In the genomic region with DNA sequence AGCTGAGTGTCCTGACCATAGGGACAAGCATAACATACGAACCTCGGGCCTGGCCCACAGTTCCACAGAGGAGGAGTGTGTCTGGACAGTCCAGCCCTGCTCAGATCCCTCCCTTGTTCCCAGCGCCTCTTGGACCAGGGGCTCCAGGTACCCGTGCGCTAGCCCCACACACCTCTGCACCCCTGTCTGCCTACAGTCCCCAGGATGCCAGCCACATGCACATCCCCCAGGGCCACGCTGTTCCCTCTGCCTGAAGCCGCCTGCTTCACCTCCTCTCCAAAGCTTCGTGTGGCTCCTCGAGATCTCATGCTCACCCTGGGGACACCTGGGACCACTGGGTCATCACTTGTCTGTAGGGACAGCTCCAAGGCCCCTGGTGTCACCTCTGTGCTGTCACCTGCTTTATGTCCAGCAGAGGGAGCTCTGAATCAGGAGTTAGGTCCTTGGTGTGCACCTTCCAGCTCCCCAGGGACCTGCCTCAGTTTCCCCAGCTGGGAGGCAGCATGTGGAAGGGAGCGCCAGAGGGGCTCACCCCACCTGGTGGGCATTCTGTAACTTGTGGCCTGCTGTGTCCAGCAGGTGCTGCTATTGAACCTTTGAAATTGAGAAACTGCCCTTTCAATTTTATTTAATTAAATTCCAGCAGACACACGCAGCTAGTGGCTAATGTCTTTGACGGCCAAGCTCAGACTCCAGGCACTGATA, we compare ENCODE assay signal across 8 cellular contexts. TPM values are rescaled to one million over a fixed set of nuclear protein-coding genes. Genes with fewer than 3 reads are reported as not detected.
DNase-seq lines count a peak whose midpoint lies in the region; ATAC-seq and TF ChIP-seq lines count a peak whose summit lies in the region.

No MANE protein-coding gene starts in this region.

- H4K20me1 ChIP-seq in PC-3 (ENCODE audit: low read length): no peaks in the 10 kb centered on the region

- CTCF ChIA-PET in PC-3 (lab: Charles Lee): interaction anchor here (0.5 to 2.5 kb wide), 15 partner anchors 8 to 688 kb away, joined by 3 to 15 read pairs (median 4); no protein-coding TSS in a partner anchor

- 42 to 61% (median 49%) methylated on average over 9 to 12 of the region's 12 CpGs for WGBS in heart left ventricle, 4 donors

- H3K27ac ChIP-seq in cardiac muscle cell (no peak overlapping the region), PC-3 (ENCODE audit: low read length) (no peak overlapping the region), heart left ventricle (no peak overlapping the region)

- H3K27me3 ChIP-seq in cardiac muscle cell (peaks cover 37% of the 10 kb centered on the region), PC-3 (ENCODE audit: low read length) (no peaks in the 10 kb centered on the region), heart left ventricle (peaks cover 0 to 7% (median 0%) of the 10 kb centered on the region in 9 donors)

- intact Hi-C loops in cardiac septum (cut with DNase I) (no loop called here), PC-3 (cut with micrococcal nuclease) (loop anchor here (1.0 kb wide), 1 partner anchor 28 kb away; no protein-coding TSS in a partner anchor), heart left ventricle (cut with DNase I) (loop anchor here in 2 of 10 donors (2.0 to 5.0 kb wide), 2 partner anchors 46 to 158 kb away; no protein-coding TSS in a partner anchor)

- DNase-seq in cardiac muscle cell (ENCODE audit: low read depth in 1 of 2, low spot score in 1 of 2) (peak; percentile 43 to 62), cardiac septum (ENCODE audit: low spot score) (no peak), PC-3 (peak; percentile 61), heart left ventricle (no peak), COR-L47 (lab: John Stamatoyannopoulos, UW) (no peak)
- peak; percentile 78 for DNase-seq in activated effector memory CD4-positive, alpha-beta T cell treated with anti-CD3 and anti-CD28 coated beads, Interleukin-2, amount 50 U/mL, for 16 hours
- DNase-seq in stimulated activated CD4-positive, alpha-beta T cell treated with anti-CD3 and anti-CD28 coated beads, Interleukin-15, amount 100 ng/mL, for 24 hours: peak; percentile 58

- H3K4me1 ChIP-seq in cardiac muscle cell (ENCODE audit: low read depth): no peaks in the 10 kb centered on the region
- peaks cover 9% of the 10 kb centered on the region; the same call in 1 of the 2 replicates for H3K4me1 ChIP-seq in PC-3 (ENCODE audit: insufficient read depth, low read length)
- peaks cover 0 to 11% (median 4%) of the 10 kb centered on the region in 12 donors for H3K4me1 ChIP-seq in heart left ventricle

- no peaks in the 10 kb centered on the region for H3K9me2 ChIP-seq in PC-3 (replicated peaks; ENCODE audit: low read length)

- no peak overlapping the region for H2AFZ ChIP-seq in PC-3 (ENCODE audit: low read length)

- TF ChIP-seq CTCF in cardiac muscle cell (IDR thresholded peaks at IDR 0.05; ENCODE audit: low read depth, low read length) (peak; percentile 80), PC-3 (conservative IDR thresholded peaks at IDR 0.05; ENCODE audit: low read depth, low read length) (peak; percentile 95), heart left ventricle (IDR thresholded peaks at IDR 0.05) (peak; percentile 52 to 72 (median 58))

- POLR2A ChIA-PET in PC-3 (lab: Charles Lee; ENCODE audit: unreplicated experiment): interaction anchor here (0.5 kb wide), 1 partner anchor 25 kb away, joined by 3 read pairs; no protein-coding TSS in a partner anchor

- TF ChIP-seq POLR2A in heart left ventricle (IDR thresholded peaks at IDR 0.05): no peak

- no peak overlapping the region for H3K4me3 ChIP-seq in cardiac muscle cell
- no peak overlapping the region for H3K4me3 ChIP-seq in PC-3 (ENCODE audit: low read length)
- H3K4me3 ChIP-seq in heart left ventricle: no peak overlapping the region

- no peaks in the 10 kb centered on the region for H3K9me3 ChIP-seq in cardiac muscle cell (ENCODE audit: low read depth)
- no peaks in the 10 kb centered on the region for H3K9me3 ChIP-seq in PC-3 (ENCODE audit: low read length)
- H3K9me3 ChIP-seq in heart left ventricle: no peaks in the 10 kb centered on the region

- H3K4me2 ChIP-seq in PC-3 (ENCODE audit: low read length): no peak overlapping the region

- no peaks in the 10 kb centered on the region for H3F3A ChIP-seq in PC-3 (ENCODE audit: low read length, unreplicated experiment)

- no peaks in the 10 kb centered on the region for H3K36me3 ChIP-seq in cardiac muscle cell
- no peaks in the 10 kb centered on the region for H3K36me3 ChIP-seq in PC-3 (ENCODE audit: low read depth, low read length)
- H3K36me3 ChIP-seq in heart left ventricle: no peaks in the 10 kb centered on the region

- H3K79me2 ChIP-seq in PC-3 (ENCODE audit: low read length): no peaks in the 10 kb centered on the region

- ATAC-seq in PC-3: peak; percentile 59
- peak in 2 of 4 donors; percentile 27 to 49 for ATAC-seq in heart left ventricle
- no peak for ATAC-seq in HG02970 (IDR thresholded peaks at IDR 0.05; ENCODE audit: low FRiP score, unreplicated experiment)

- H3K9ac ChIP-seq in PC-3 (ENCODE audit: low read length): no peak overlapping the region

- BruUV-seq in PC-3 (replicated peaks; lab: Mats Ljungman, UMichigan): no TSS peak

RNA-seq across cellular contexts. Expression of a gene that starts 7.3 kb away (rescaled TPM):
- 24.2 and 29.5 TPM in 2 replicates for total RNA-seq in cardiac muscle cell
- 40.0 and 54.2 TPM in 2 replicates for polyA plus RNA-seq in cardiac muscle cell
- total RNA-seq in cardiac septum: 23.1 TPM
- total RNA-seq in PC-3 (2014; rRNA removed): 30.0 and 34.0 TPM in 2 replicates
- 10 to 100 TPM; 21.4 to 38.2 (median 22.6) TPM for total RNA-seq in heart left ventricle
- polyA plus RNA-seq in heart left ventricle: 10 to 100 TPM; 14.7 to 20.2 TPM

RNA-seq across cellular contexts. Expression of a gene that starts 12.4 kb away (rescaled TPM):
- total RNA-seq in cardiac muscle cell: 0.21 and 0.54 TPM in 2 replicates
- not detected in 2 replicates for polyA plus RNA-seq in cardiac muscle cell
- 1.1 TPM for total RNA-seq in cardiac septum
- not detected in 2 replicates for total RNA-seq in PC-3 (2014; rRNA removed)
- 1 to 10 TPM in 2 of 9 donors, under 1 TPM in 4, not detected in 3; 0.20 to 5.6 (median 0.50) TPM for total RNA-seq in heart left ventricle
- not detected for polyA plus RNA-seq in heart left ventricle

RNA-seq across cellular contexts. Expression of a gene that starts 31.0 kb away (rescaled TPM):
- total RNA-seq in cardiac muscle cell: 1.1 TPM in 1 of 2 replicates, not detected in the other
- 0.44 TPM in 1 of 2 replicates, not detected in the other for polyA plus RNA-seq in cardiac muscle cell
- not detected for total RNA-seq in cardiac septum
- total RNA-seq in PC-3 (2014; rRNA removed): not detected in 2 replicates
- total RNA-seq in heart left ventricle: not detected
- not detected for polyA plus RNA-seq in heart left ventricle

RNA-seq across cellular contexts. Expression of a gene that starts 49.3 kb away (rescaled TPM):
- total RNA-seq in cardiac muscle cell (63.2 and 96.5 TPM in 2 replicates), cardiac septum (49.5 TPM), PC-3 (2014; rRNA removed) (75.6 and 92.0 TPM in 2 replicates), heart left ventricle (10 to 100 TPM; 14.3 to 51.6 (median 29.2) TPM)
- polyA plus RNA-seq in cardiac muscle cell (85.3 and 94.5 TPM in 2 replicates), heart left ventricle (10 to 100 TPM; 41.8 to 43.8 TPM)

Comparison
In these comparisons a context has a peak if more than half of its experiments do, and no peak if none do; other contexts are left out.
1. DNase-seq: peak in cardiac muscle cell (2 of 2), PC-3 (single experiment), activated effector memory CD4-positive, alpha-beta T cell treated with anti-CD3 and anti-CD28 coated beads, Interleukin-2, amount 50 U/mL, for 16 hours (single experiment) and stimulated activated CD4-positive, alpha-beta T cell treated with anti-CD3 and anti-CD28 coated beads, Interleukin-15, amount 100 ng/mL, for 24 hours (single experiment); none in cardiac septum (single experiment), heart left ventricle (0 of 5) and COR-L47 (single experiment).
2. Peak in every context shown above with its lines, with median percentiles within 50 percentile points of each other: CTCF ChIP-seq.